ENCODE assay signal across 25 cellular contexts in the genomic region with DNA sequence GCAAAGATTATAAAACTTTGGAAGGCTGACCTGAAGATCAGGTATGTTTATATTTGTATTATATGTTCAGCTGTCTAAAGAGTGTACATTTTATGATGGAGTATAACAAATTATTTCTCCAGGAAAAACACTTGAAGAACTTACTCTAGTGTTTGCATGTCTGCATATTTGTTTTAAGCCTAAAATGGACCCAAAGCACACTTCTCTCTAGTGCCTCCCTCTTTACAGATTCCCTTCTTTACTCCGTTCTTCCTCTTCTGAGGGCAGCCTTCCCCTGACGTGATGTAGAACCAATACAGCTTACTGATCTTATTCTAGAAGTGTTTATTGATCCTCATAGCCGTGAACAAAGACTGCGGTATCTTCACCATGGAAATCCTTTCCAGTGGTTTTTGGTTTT. TPM values are rescaled to one million over a fixed set of nuclear protein-coding genes. Genes with fewer than 3 reads are reported as not detected.
DNase-seq lines count a peak whose midpoint lies in the region; ATAC-seq and TF ChIP-seq lines count a peak whose summit lies in the region.
"Had no signal": no experiment of that assay in that cellular context is flagged by ENCODE, and none has a peak within 500 bp of the region (broad histone marks: within the 10 kb centered on the region; RNA-seq: fewer than 3 reads in every experiment).

No MANE protein-coding gene starts in this region.

- intact Hi-C loops in natural killer cell (cut with micrococcal nuclease): no loop called here

- POLR2A ChIA-PET in T-cell (lab: Charles Lee): interaction anchor here in 1 of 2 donors (0.5 kb wide), 1 partner anchor 17 kb away, joined by 3 read pairs; no protein-coding TSS in a partner anchor

- H3K36me3 Mint-ChIP-seq in activated naive CD4-positive, alpha-beta T cell treated with anti-CD3 and anti-CD28 coated beads, Interleukin-2, amount 50 U/mL, for 24 hours: peaks cover 20% of the 10 kb centered on the region
- peaks cover 44% of the 10 kb centered on the region for H3K36me3 Mint-ChIP-seq in T-cell
- no peaks in the 10 kb centered on the region for H3K36me3 Mint-ChIP-seq in memory B cell
- peaks cover 20% of the 10 kb centered on the region for H3K36me3 Mint-ChIP-seq in type B pancreatic cell
- no peaks in the 10 kb centered on the region for H3K36me3 Mint-ChIP-seq in natural killer cell
- H3K36me3 Mint-ChIP-seq: IgD-negative memory B cell had no signal

- no peak for TF ChIP-seq CTCF in type B pancreatic cell (conservative IDR thresholded peaks at IDR 0.05)
- no peak for TF ChIP-seq CTCF in natural killer cell (IDR thresholded peaks at IDR 0.05)

- DNase-seq in activated naive CD4-positive, alpha-beta T cell (lab: John Stamatoyannopoulos, UW): no peak
- DNase-seq in T-cell (no peak), memory B cell (ENCODE audit: low spot score in 2 of 2) (no peak), type B pancreatic cell (ENCODE audit: extremely low spot score, unreplicated experiment) (no peak), Ammon's horn (ENCODE audit: low spot score) (no peak), substantia nigra (lab: John Stamatoyannopoulos, UW) (no peak), natural killer cell (no peak)
- DNase-seq: AML-193, C1 segment of cervical spinal cord, DMS153, DND-41, MM.1S, NCI-H1048, NCI-H1417, NCI-H1694, NCI-H2029 treated with DMSO at 0.1 percent for 48 hours, NCI-H526 treated with DMSO at 0.1 percent for 48 hours, PC-9, SJCRH30 had no signal

- H3K27ac ChIP-seq in substantia nigra (ENCODE audit: low read depth, low read length, poor library complexity, severe bottlenecking): no peak overlapping the region
- H3K27ac ChIP-seq: A549, HL-60, KMS-11, PC-9, SJCRH30 had no signal

- peaks cover 32% of the 10 kb centered on the region for H3K4me1 Mint-ChIP-seq in activated naive CD4-positive, alpha-beta T cell treated with anti-CD3 and anti-CD28 coated beads, Interleukin-2, amount 50 U/mL, for 24 hours
- H3K4me1 Mint-ChIP-seq in T-cell: peaks cover 0 to 12% (median 4%) of the 10 kb centered on the region in 3 donors
- peaks cover 3% of the 10 kb centered on the region for H3K4me1 Mint-ChIP-seq in memory B cell
- no peaks in the 10 kb centered on the region for H3K4me1 Mint-ChIP-seq in type B pancreatic cell (ENCODE audit: unreplicated experiment)
- H3K4me1 Mint-ChIP-seq in natural killer cell: peaks cover 0 to 5% of the 10 kb centered on the region in 2 donors

- CTCF ChIA-PET in T-cell (lab: Charles Lee): interaction anchor here in 1 of 2 donors (0.6 kb wide), 1 partner anchor 45 kb away, joined by 4 read pairs; no protein-coding TSS in a partner anchor

- H3K27ac Mint-ChIP-seq in activated naive CD4-positive, alpha-beta T cell treated with anti-CD3 and anti-CD28 coated beads, Interleukin-2, amount 50 U/mL, for 24 hours: peak overlapping the region; percentile 66
- H3K27ac Mint-ChIP-seq in T-cell (peak overlapping the region; percentile 36 to 55), memory B cell (peak overlapping the region; percentile 47), type B pancreatic cell (no peak overlapping the region), natural killer cell (peak overlapping the region in 1 of 2 donors; percentile 20)
- H3K27ac Mint-ChIP-seq: IgD-negative memory B cell had no signal

- no peak overlapping the region for H3K4me3 Mint-ChIP-seq in activated naive CD4-positive, alpha-beta T cell treated with anti-CD3 and anti-CD28 coated beads, Interleukin-2, amount 50 U/mL, for 24 hours
- H3K4me3 Mint-ChIP-seq in T-cell: no peak overlapping the region
- no peak overlapping the region for H3K4me3 Mint-ChIP-seq in memory B cell
- H3K4me3 Mint-ChIP-seq in type B pancreatic cell: peak overlapping the region; percentile 13
- no peak overlapping the region for H3K4me3 Mint-ChIP-seq in natural killer cell
- H3K4me3 Mint-ChIP-seq: IgD-negative memory B cell had no signal

- H3K9me3 Mint-ChIP-seq in activated naive CD4-positive, alpha-beta T cell treated with anti-CD3 and anti-CD28 coated beads, Interleukin-2, amount 50 U/mL, for 24 hours: no peaks in the 10 kb centered on the region
- H3K9me3 Mint-ChIP-seq in T-cell (peaks cover 0 to 20% (median 4%) of the 10 kb centered on the region in 3 donors), memory B cell (no peaks in the 10 kb centered on the region), type B pancreatic cell (no peaks in the 10 kb centered on the region), natural killer cell (no peaks in the 10 kb centered on the region)
- H3K9me3 Mint-ChIP-seq: IgD-negative memory B cell had no signal

- ATAC-seq in T-cell (replicated peaks in 1 of 4) (no peak), memory B cell (ENCODE audit: low read depth) (no peak), natural killer cell (no peak)
- ATAC-seq: A549, Right ventricle myocardium inferior had no signal

- H3K27me3 Mint-ChIP-seq in activated naive CD4-positive, alpha-beta T cell treated with anti-CD3 and anti-CD28 coated beads, Interleukin-2, amount 50 U/mL, for 24 hours: no peaks in the 10 kb centered on the region
- H3K27me3 Mint-ChIP-seq in T-cell (no peaks in the 10 kb centered on the region), memory B cell (no peaks in the 10 kb centered on the region), type B pancreatic cell (no peaks in the 10 kb centered on the region), natural killer cell (ENCODE audit: low read depth in 2 of 2) (no peaks in the 10 kb centered on the region)
- H3K27me3 Mint-ChIP-seq: IgD-negative memory B cell had no signal

RNA-seq across cellular contexts. Expression of a gene that starts 13.9 kb away (rescaled TPM):
- total RNA-seq in T-cell (10 to 100 TPM in 1 of 5 donors, 1 to 10 TPM in 4; 5.7 to 11.4 (median 8.5) TPM), type B pancreatic cell (ENCODE audit: low replicate concordance) (0.98 and 2.8 TPM in 2 replicates), natural killer cell (1 to 10 TPM; 3.4 to 5.3 (median 4.8) TPM)
- total RNA-seq: Right ventricle myocardium inferior had no signal
